In the genomic region with DNA sequence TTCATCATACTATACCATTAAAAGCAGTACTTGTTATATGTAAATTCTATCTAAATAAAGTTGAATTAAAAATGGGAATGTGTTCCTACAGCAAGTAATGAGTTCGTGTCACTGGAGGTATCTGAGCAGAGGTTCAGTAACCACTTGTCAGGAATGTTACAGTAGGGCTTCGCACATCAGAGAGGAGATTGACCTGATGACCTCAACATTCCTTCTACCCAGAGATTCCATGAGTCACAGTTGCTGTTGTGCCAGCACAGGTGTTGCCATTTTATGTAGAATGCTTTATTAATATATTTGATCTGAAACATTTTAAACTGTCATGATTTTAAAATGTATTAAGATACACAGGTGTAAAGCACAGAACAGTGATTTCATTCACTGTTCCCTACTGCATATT, we compare ENCODE assay signal across 1 cellular context.
TF ChIP-seq lines count a peak whose summit lies in the region.

No MANE protein-coding gene starts in this region.

TF ChIP-seq in IMR-90, 13 proteins besides CTCF, POLR2A, EP300 and RAD21:
- TF ChIP-seq RFX5 (IDR thresholded peaks at IDR 0.05; ENCODE audit: low read depth, low read length): no peak
- TF ChIP-seq, protein P1, sequence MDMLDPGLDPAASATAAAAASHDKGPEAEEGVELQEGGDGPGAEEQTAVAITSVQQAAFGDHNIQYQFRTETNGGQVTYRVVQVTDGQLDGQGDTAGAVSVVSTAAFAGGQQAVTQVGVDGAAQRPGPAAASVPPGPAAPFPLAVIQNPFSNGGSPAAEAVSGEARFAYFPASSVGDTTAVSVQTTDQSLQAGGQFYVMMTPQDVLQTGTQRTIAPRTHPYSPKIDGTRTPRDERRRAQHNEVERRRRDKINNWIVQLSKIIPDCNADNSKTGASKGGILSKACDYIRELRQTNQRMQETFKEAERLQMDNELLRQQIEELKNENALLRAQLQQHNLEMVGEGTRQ (IDR thresholded peaks at IDR 0.05; ENCODE audit: low read depth, low read length): no peak
- TF ChIP-seq MAZ (IDR thresholded peaks at IDR 0.05; ENCODE audit: borderline replicate concordance, low read depth, low read length): no peak
- TF ChIP-seq, protein P2, sequence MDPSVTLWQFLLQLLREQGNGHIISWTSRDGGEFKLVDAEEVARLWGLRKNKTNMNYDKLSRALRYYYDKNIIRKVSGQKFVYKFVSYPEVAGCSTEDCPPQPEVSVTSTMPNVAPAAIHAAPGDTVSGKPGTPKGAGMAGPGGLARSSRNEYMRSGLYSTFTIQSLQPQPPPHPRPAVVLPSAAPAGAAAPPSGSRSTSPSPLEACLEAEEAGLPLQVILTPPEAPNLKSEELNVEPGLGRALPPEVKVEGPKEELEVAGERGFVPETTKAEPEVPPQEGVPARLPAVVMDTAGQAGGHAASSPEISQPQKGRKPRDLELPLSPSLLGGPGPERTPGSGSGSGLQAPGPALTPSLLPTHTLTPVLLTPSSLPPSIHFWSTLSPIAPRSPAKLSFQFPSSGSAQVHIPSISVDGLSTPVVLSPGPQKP (IDR thresholded peaks at IDR 0.05; ENCODE audit: borderline replicate concordance, low read depth, low read length): no peak
- TF ChIP-seq RCOR1 (IDR thresholded peaks at IDR 0.05; ENCODE audit: insufficient replicate concordance, low read length): no peak
- TF ChIP-seq BHLHE40 (IDR thresholded peaks at IDR 0.05; ENCODE audit: low read depth, low read length): no peak
TF ChIP-seq in IMR-90: peak in this region for 0.
